1 cellular context compared by ENCODE assay signal in the genomic region with DNA sequence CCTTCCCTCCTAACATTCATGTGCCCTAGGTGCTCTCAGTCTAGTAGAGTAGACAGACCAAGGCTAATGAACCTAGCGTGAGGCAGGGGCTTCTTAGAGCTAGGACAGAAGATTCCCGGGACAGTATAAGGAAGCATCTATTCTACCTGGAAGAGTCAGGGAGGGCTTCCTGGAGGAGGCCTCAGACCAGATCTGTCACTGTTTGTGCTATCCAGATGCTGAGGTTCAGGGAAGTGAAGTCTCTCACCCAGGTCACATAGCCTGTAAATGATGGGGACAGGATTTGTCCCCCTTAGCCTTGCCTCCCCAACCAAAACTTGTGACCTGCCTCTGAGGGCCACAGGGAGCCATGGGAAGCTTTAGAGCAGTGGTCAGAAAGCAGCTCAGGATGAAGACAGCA.
TF ChIP-seq lines count a peak whose summit lies in the region.

No MANE protein-coding gene starts in this region.

TF ChIP-seq in A549, 52 proteins besides CTCF, POLR2A, EP300 and RAD21:
- TF ChIP-seq, protein P1, sequence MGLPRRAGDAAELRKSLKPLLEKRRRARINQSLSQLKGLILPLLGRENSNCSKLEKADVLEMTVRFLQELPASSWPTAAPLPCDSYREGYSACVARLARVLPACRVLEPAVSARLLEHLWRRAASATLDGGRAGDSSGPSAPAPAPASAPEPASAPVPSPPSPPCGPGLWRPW (IDR thresholded peaks at IDR 0.05): no peak
- no peak for TF ChIP-seq RCOR1 (IDR thresholded peaks at IDR 0.05; ENCODE audit: low read depth, low read length)
- TF ChIP-seq, protein P2, sequence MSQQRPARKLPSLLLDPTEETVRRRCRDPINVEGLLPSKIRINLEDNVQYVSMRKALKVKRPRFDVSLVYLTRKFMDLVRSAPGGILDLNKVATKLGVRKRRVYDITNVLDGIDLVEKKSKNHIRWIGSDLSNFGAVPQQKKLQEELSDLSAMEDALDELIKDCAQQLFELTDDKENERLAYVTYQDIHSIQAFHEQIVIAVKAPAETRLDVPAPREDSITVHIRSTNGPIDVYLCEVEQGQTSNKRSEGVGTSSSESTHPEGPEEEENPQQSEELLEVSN (IDR thresholded peaks at IDR 0.05; ENCODE audit: borderline replicate concordance, low read depth): no peak
- peak; percentile 63 for TF ChIP-seq ZFP36 (IDR thresholded peaks at IDR 0.05; ENCODE audit: borderline replicate concordance, partially characterized antibody)
TF ChIP-seq in A549: peak in this region for 1.
